ENCODE assay signal across 9 cellular contexts in genomic region chr2:97697252-97698235, GRCh38. TPM values are rescaled to one million over a fixed set of nuclear protein-coding genes. Genes with fewer than 3 reads are reported as not detected.
DNase-seq lines count a peak whose midpoint lies in the region; ATAC-seq, FAIRE-seq and TF ChIP-seq lines count a peak whose summit lies in the region.
"Had no signal": no experiment of that assay in that cellular context is flagged by ENCODE, and none has a peak within 500 bp of the region (broad histone marks: within the 10 kb centered on the region; RNA-seq: fewer than 3 reads in every experiment).

No MANE protein-coding gene starts in this region.

- TF ChIP-seq CTCF in D721Med (IDR thresholded peaks at IDR 0.05; ENCODE audit: insufficient read depth, missing control alignments) = peak; percentile 95
- peak; percentile 67 for TF ChIP-seq CTCF in HEK293 (tag by site-specific recombination; IDR thresholded peaks at IDR 0.05)
- peak; percentile 98 for TF ChIP-seq CTCF in progenitor cell of endocrine pancreas (IDR thresholded peaks at IDR 0.05; ENCODE audit: unreplicated experiment)

- H3K4me1 ChIP-seq in HEK293 (ENCODE audit: control insufficient read depth, insufficient read depth, low read length) = no peaks in the 10 kb centered on the region

- CTCF ChIA-PET in HEK293 (lab: Yijun Ruan, JAX) = interaction anchor here (0.7 to 7.4 kb wide), 19 partner anchors 9 to 749 kb away, joined by 3 to 130 read pairs (median 7); partner anchors contain the start of genes ACTR1B, ANKRD36B and COX5B

- no peaks in the 10 kb centered on the region for H3K36me3 Mint-ChIP-seq in activated naive CD8-positive, alpha-beta T cell treated with anti-CD3 and anti-CD28 coated beads, Interleukin-2, amount 50 U/mL, for 24 hours (ENCODE audit: low read depth)
- no peaks in the 10 kb centered on the region for H3K36me3 Mint-ChIP-seq in progenitor cell of endocrine pancreas (ENCODE audit: insufficient read depth)

- ATAC-seq in activated naive CD8-positive, alpha-beta T cell treated with anti-CD3 and anti-CD28 coated beads, Interleukin-2, amount 50 U/mL, for 24 hours = peak; percentile 91
- ATAC-seq in Right ventricle myocardium superior (ENCODE audit: poor library complexity) = peak; percentile 97

- intact Hi-C loops in Right ventricle myocardium superior (cut with DNase I) = loop anchor here (5.0 to 10.0 kb wide), 2 partner anchors 50 to 103 kb away; partner anchors contain the start of gene COX5B

- no peak overlapping the region for H3K27ac ChIP-seq in HEK293 (ENCODE audit: extremely low read depth, low read depth, low read length)

- H3K9me3 Mint-ChIP-seq in activated naive CD8-positive, alpha-beta T cell treated with anti-CD3 and anti-CD28 coated beads, Interleukin-2, amount 50 U/mL, for 24 hours = no peaks in the 10 kb centered on the region
- H3K9me3 Mint-ChIP-seq in progenitor cell of endocrine pancreas (ENCODE audit: low read depth) = no peaks in the 10 kb centered on the region
- H3K9me3 Mint-ChIP-seq: T-helper 1 cell treated with Interleukin-12 subunit alpha and Interleukin-12 subunit beta and Interleukin-4 antibody, amounts not matched to agents 30 μg/mL and 1 μg/mL, for 36 hours had no signal

- no peaks in the 10 kb centered on the region for H3K9me3 ChIP-seq in HEK293 (ENCODE audit: control insufficient read depth, insufficient read depth, low read depth, low read length)

- peak overlapping the region; percentile 46 for H3K4me3 Mint-ChIP-seq in activated naive CD8-positive, alpha-beta T cell treated with anti-CD3 and anti-CD28 coated beads, Interleukin-2, amount 50 U/mL, for 24 hours
- H3K4me3 Mint-ChIP-seq in progenitor cell of endocrine pancreas (ENCODE audit: low read depth) = no peak overlapping the region
- H3K4me3 Mint-ChIP-seq: T-helper 1 cell treated with Interleukin-12 subunit alpha and Interleukin-12 subunit beta and Interleukin-4 antibody, amounts not matched to agents 30 μg/mL and 1 μg/mL, for 36 hours had no signal

- peaks cover 4% of the 10 kb centered on the region for H3K27me3 Mint-ChIP-seq in activated naive CD8-positive, alpha-beta T cell treated with anti-CD3 and anti-CD28 coated beads, Interleukin-2, amount 50 U/mL, for 24 hours
- H3K27me3 Mint-ChIP-seq in progenitor cell of endocrine pancreas = no peaks in the 10 kb centered on the region

- peak; percentile 56 for FAIRE-seq in D721Med (lab: Jason Lieb, UNC)

- peaks cover 10% of the 10 kb centered on the region for H3K4me1 Mint-ChIP-seq in activated naive CD8-positive, alpha-beta T cell treated with anti-CD3 and anti-CD28 coated beads, Interleukin-2, amount 50 U/mL, for 24 hours
- H3K4me1 Mint-ChIP-seq in progenitor cell of endocrine pancreas (ENCODE audit: low read depth) = peaks cover 7% of the 10 kb centered on the region

- H3K36me3 ChIP-seq in HEK293 (ENCODE audit: control insufficient read depth in 2 of 2, insufficient read depth in 1 of 2, low read length in 2 of 2) = no peaks in the 10 kb centered on the region

- peak overlapping the region; percentile 74 for H3K27ac Mint-ChIP-seq in activated naive CD8-positive, alpha-beta T cell treated with anti-CD3 and anti-CD28 coated beads, Interleukin-2, amount 50 U/mL, for 24 hours
- no peak overlapping the region for H3K27ac Mint-ChIP-seq in progenitor cell of endocrine pancreas
- H3K27ac Mint-ChIP-seq: T-helper 1 cell treated with Interleukin-12 subunit alpha and Interleukin-12 subunit beta and Interleukin-4 antibody, amounts not matched to agents 30 μg/mL and 1 μg/mL, for 36 hours had no signal

- POLR2A ChIA-PET in HEK293 (lab: Yijun Ruan, JAX) = interaction anchor here (0.9 to 1.8 kb wide), 4 partner anchors 32 to 107 kb away, joined by 3 to 6 read pairs (median 4); partner anchors contain the start of genes ACTR1B and COX5B

- no peak overlapping the region for H3K4me3 ChIP-seq in HEK293 (ENCODE audit: low read depth, low read length)

- DNase-seq in D721Med (ENCODE audit: insufficient read length, low spot score) = peak; percentile 52
- peak; percentile 76 for DNase-seq in NCI-H1694 treated with DMSO at 0.1 percent for 48 hours (lab: John Stamatoyannopoulos, UW)
- DNase-seq in T follicular helper cell (ENCODE audit: low read depth) = peak; percentile 87
- peak; percentile 96 for DNase-seq in activated naive CD8-positive, alpha-beta T cell treated with anti-CD3 and anti-CD28 coated beads, Interleukin-2, amount 50 U/mL, for 24 hours
- DNase-seq in Right ventricle myocardium superior = peak; percentile 95
- DNase-seq in progenitor cell of endocrine pancreas (ENCODE audit: low spot score, unreplicated experiment) = peak; percentile 84
- peak; percentile 92 for DNase-seq in ureter (ENCODE audit: low spot score)

TF ChIP-seq in HEK293, 187 proteins besides CTCF, POLR2A, EP300 and RAD21 (continues in another document):
- TF ChIP-seq ZSCAN18 (tag by site-specific recombination; IDR thresholded peaks at IDR 0.05) (no peak), ZNF660 (tag by site-specific recombination; IDR thresholded peaks at IDR 0.05) (peak; percentile 60; the same call in 1 of the 2 replicates), ZNF449 (tag by site-specific recombination; IDR thresholded peaks at IDR 0.05) (no peak), SP3 (tag by site-specific recombination; IDR thresholded peaks at IDR 0.05) (no peak), TRIM28 (IDR thresholded peaks at IDR 0.05; ENCODE audit: borderline replicate concordance, low read length) (no peak), MYNN (tag by site-specific recombination; IDR thresholded peaks at IDR 0.05; ENCODE audit: borderline replicate concordance) (no peak), PRDM10 (tag by site-specific recombination; IDR thresholded peaks at IDR 0.05) (0 out of 2 replicates have a peak, but pooled peaks have one; percentile 19), YY1 (tag by site-specific recombination; IDR thresholded peaks at IDR 0.05) (peak; percentile 25; the same call in 1 of the 2 replicates), ZNF2 (tag by site-specific recombination; IDR thresholded peaks at IDR 0.05) (peak; percentile 55; the same call in 1 of the 2 replicates)

RNA-seq across cellular contexts. Expression of gene ZAP70, which starts 15.8 kb away (rescaled TPM):
- total RNA-seq in Right ventricle myocardium superior = 0.70 TPM
- 2.6 and 3.8 TPM in 2 replicates for total RNA-seq in progenitor cell of endocrine pancreas
- 5.2 TPM for total RNA-seq in ureter

RNA-seq across cellular contexts. Expression of gene C2orf92, which starts 28.0 kb away (rescaled TPM):
- total RNA-seq in Right ventricle myocardium superior (1.2 TPM), progenitor cell of endocrine pancreas (15.9 and 17.4 TPM in 2 replicates), ureter (9.2 TPM)

RNA-seq across cellular contexts. Expression of gene ACTR1B, which starts 33.7 kb away (rescaled TPM):
- total RNA-seq in Right ventricle myocardium superior = 54.5 TPM
- 87.4 and 88.5 TPM in 2 replicates for total RNA-seq in progenitor cell of endocrine pancreas
- total RNA-seq in ureter = 67.4 TPM

RNA-seq across cellular contexts. Expression of gene COX5B, which starts 51.7 kb away (rescaled TPM):
- total RNA-seq in Right ventricle myocardium superior (1,337 TPM), progenitor cell of endocrine pancreas (157 and 161 TPM in 2 replicates), ureter (254 TPM)
